ENCODE assay signal across 9 cellular contexts in the genomic region with DNA sequence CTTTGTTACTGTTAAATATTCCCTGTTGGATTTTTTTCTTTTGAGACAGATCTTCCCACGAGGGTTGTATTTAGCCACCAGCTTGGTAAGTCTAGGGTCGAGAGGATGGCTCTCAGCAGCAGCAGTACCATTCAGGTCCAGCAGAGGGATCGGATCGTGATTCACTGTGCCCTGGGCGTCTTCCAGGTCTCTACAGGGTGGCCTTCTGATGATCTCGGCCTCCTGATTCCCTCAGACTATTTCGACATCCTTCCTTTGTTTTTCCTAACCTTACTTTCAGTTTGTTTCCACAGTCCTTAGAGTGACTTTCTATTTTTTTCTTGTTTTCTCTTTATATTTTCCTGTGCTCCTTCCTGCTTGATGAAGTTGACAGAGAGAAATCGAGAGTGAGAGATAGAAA.
DNase-seq lines count a peak whose midpoint lies in the region; ATAC-seq and TF ChIP-seq lines count a peak whose summit lies in the region.
"Had no signal": no experiment of that assay in that cellular context is flagged by ENCODE, and none has a peak within 500 bp of the region (broad histone marks: within the 10 kb centered on the region; RNA-seq: fewer than 3 reads in every experiment).

No MANE protein-coding gene starts in this region.

- peaks cover 12% of the 10 kb centered on the region; the same call in 1 of the 2 replicates for H3K27me3 ChIP-seq in H9 (ENCODE audit: insufficient read depth, low read length)
- no peaks in the 10 kb centered on the region for H3K27me3 ChIP-seq in SJCRH30

- H3K23me2 ChIP-seq in H9 (ENCODE audit: insufficient read length, low read depth, low read length, poor library complexity, severe bottlenecking), result no peaks in the 10 kb centered on the region

- TF ChIP-seq CTCF in CD14-positive monocyte (IDR thresholded peaks at IDR 0.05), result peak; percentile 72
- TF ChIP-seq CTCF in H9 (conservative IDR thresholded peaks at IDR 0.05), result peak; percentile 51
- no peak for TF ChIP-seq CTCF in endothelial cell (IDR thresholded peaks at IDR 0.05; ENCODE audit: unreplicated experiment)

- H3K4me2 ChIP-seq in H9 (ENCODE audit: insufficient read depth, insufficient read length, low read length), result no peak overlapping the region

- no peak overlapping the region for H2BK20ac ChIP-seq in H9 (ENCODE audit: low read depth, low read length, poor library complexity, severe bottlenecking)

- intact Hi-C loops in CD14-positive monocyte (cut with micrococcal nuclease), result loop anchor here in 1 of 2 donors (2.0 kb wide), 1 partner anchor 17 kb away; no protein-coding TSS in a partner anchor

- H4K20me1 ChIP-seq in H9 (ENCODE audit: control insufficient read depth, insufficient read depth, insufficient read length), result no peaks in the 10 kb centered on the region

- H4K8ac ChIP-seq in H9 (replicated peaks; ENCODE audit: insufficient read length, low read depth, low read length), result no peak overlapping the region

- DNase-seq in CD14-positive monocyte (ENCODE audit: low spot score) (no peak), H9 (peak; percentile 39), SJCRH30 (peak; percentile 24 to 51), glomerular visceral epithelial cell (ENCODE audit: extremely low spot score) (peak; percentile 29), UCSD-AML1 (lab: John Stamatoyannopoulos, UW; ENCODE audit: unreplicated experiment) (no peak), endothelial cell (ENCODE audit: low spot score) (no peak)
- no peak for DNase-seq in activated CD8-positive, alpha-beta memory T cell treated with anti-CD3 and anti-CD28 coated beads, Interleukin-2, amount 10 ng/mL, durations not matched to agents 7 days and 5 days
- no peak for DNase-seq in activated T-cell treated with anti-CD3 and anti-CD28 coated beads, Interleukin-2, amount 50 U/mL, for 24 hours

- no peak overlapping the region for H3K56ac ChIP-seq in H9 (ENCODE audit: insufficient read length, low read depth, low read length)

- no peak overlapping the region for H3K9ac ChIP-seq in H9 (ENCODE audit: extremely low read depth, insufficient read length, low read length)

- CTCF ChIA-PET in activated CD8-positive, alpha-beta memory T cell treated with anti-CD3 and anti-CD28 coated beads, Interleukin-2, amount 10 ng/mL, durations not matched to agents 7 days and 5 days (lab: Charles Lee), result no interaction called here

- no peak overlapping the region for H4K5ac ChIP-seq in H9 (ENCODE audit: insufficient read length, low read depth, low read length)

- no peak overlapping the region for H3K14ac ChIP-seq in H9 (ENCODE audit: insufficient read depth, low read length)

- WGBS in H9 (ENCODE audit: extremely low coverage, insufficient read length, low lambda C conversion rate), result no CpG with 5 or more reads among the region's 8 CpGs

- H3K9me3 ChIP-seq in H9 (ENCODE audit: control insufficient read depth, low read depth, low read length) (peaks cover 38% of the 10 kb centered on the region), SJCRH30 (replicated peaks) (peaks cover 14% of the 10 kb centered on the region)

- H3K4me1 Mint-ChIP-seq in CD14-positive monocyte (peaks cover 30% of the 10 kb centered on the region), H9 (no peaks in the 10 kb centered on the region), endothelial cell (ENCODE audit: unreplicated experiment) (no peaks in the 10 kb centered on the region)
- H3K4me1 Mint-ChIP-seq in activated CD8-positive, alpha-beta memory T cell treated with anti-CD3 and anti-CD28 coated beads, Interleukin-2, amount 10 ng/mL, durations not matched to agents 7 days and 5 days, result no peaks in the 10 kb centered on the region
- no peaks in the 10 kb centered on the region for H3K4me1 Mint-ChIP-seq in activated T-cell treated with anti-CD3 and anti-CD28 coated beads, Interleukin-2, amount 50 U/mL, for 24 hours (ENCODE audit: low read depth)

- H3K9me3 Mint-ChIP-seq in CD14-positive monocyte (peaks cover 34 to 61% (median 44%) of the 10 kb centered on the region in 7 donors), H9 (peaks cover 98 to 99% of the 10 kb centered on the region in 2 experiments), endothelial cell (ENCODE audit: unreplicated experiment) (peaks cover 39% of the 10 kb centered on the region)
- peaks cover 53% of the 10 kb centered on the region for H3K9me3 Mint-ChIP-seq in activated CD8-positive, alpha-beta memory T cell treated with anti-CD3 and anti-CD28 coated beads, Interleukin-2, amount 10 ng/mL, durations not matched to agents 7 days and 5 days (ENCODE audit: low read depth)
- H3K9me3 Mint-ChIP-seq in activated T-cell treated with anti-CD3 and anti-CD28 coated beads, Interleukin-2, amount 50 U/mL, for 24 hours, result peaks cover 64% of the 10 kb centered on the region

- no peak overlapping the region for H4K91ac ChIP-seq in H9 (ENCODE audit: insufficient read length, low read depth, low read length)

- H2BK120ac ChIP-seq in H9 (ENCODE audit: low read depth, low read length, poor library complexity, severe bottlenecking), result no peak overlapping the region

- H3K27ac Mint-ChIP-seq in CD14-positive monocyte (peak overlapping the region in 2 of 7 donors; percentile 51 to 52), H9 (no peak overlapping the region), endothelial cell (ENCODE audit: unreplicated experiment) (no peak overlapping the region)
- no peak overlapping the region for H3K27ac Mint-ChIP-seq in activated CD8-positive, alpha-beta memory T cell treated with anti-CD3 and anti-CD28 coated beads, Interleukin-2, amount 10 ng/mL, durations not matched to agents 7 days and 5 days
- no peak overlapping the region for H3K27ac Mint-ChIP-seq in activated T-cell treated with anti-CD3 and anti-CD28 coated beads, Interleukin-2, amount 50 U/mL, for 24 hours
- H3K27ac Mint-ChIP-seq: activated naive CD8-positive, alpha-beta T cell had no signal

- H3K27ac ChIP-seq in H9 (ENCODE audit: insufficient read length, low read depth, low read length) (no peak overlapping the region), SJCRH30 (no peak overlapping the region)

- H3K23ac ChIP-seq in H9 (ENCODE audit: insufficient read length, low read depth, low read length), result no peak overlapping the region

- H3K79me2 ChIP-seq in H9 (ENCODE audit: insufficient read depth, low read length), result no peaks in the 10 kb centered on the region

- no peak overlapping the region for H3T11ph ChIP-seq in H9 (ENCODE audit: low read length)

- ATAC-seq in activated CD8-positive, alpha-beta memory T cell treated with anti-CD3 and anti-CD28 coated beads, Interleukin-2, amount 10 ng/mL, durations not matched to agents 7 days and 5 days, result no peak

- H3K4ac ChIP-seq in H9 (ENCODE audit: low read depth, low read length), result no peak overlapping the region

- H3K18ac ChIP-seq in H9 (ENCODE audit: insufficient read length, low read depth, low read length), result no peak overlapping the region

- H3K36me3 ChIP-seq in SJCRH30, result peaks cover 38% of the 10 kb centered on the region

- no peak overlapping the region for H2AK5ac ChIP-seq in H9 (ENCODE audit: insufficient read length, low read length)

- H3K36me3 Mint-ChIP-seq in CD14-positive monocyte (peaks cover 10 to 29% of the 10 kb centered on the region in 2 donors), H9 (ENCODE audit: insufficient read depth in 1 of 3, low read depth in 3 of 3) (peaks cover 78 to 98% (median 89%) of the 10 kb centered on the region in 3 experiments), endothelial cell (ENCODE audit: low read depth, unreplicated experiment) (peaks cover 64% of the 10 kb centered on the region)
- peaks cover 38% of the 10 kb centered on the region for H3K36me3 Mint-ChIP-seq in activated CD8-positive, alpha-beta memory T cell treated with anti-CD3 and anti-CD28 coated beads, Interleukin-2, amount 10 ng/mL, durations not matched to agents 7 days and 5 days
- peaks cover 90% of the 10 kb centered on the region for H3K36me3 Mint-ChIP-seq in activated T-cell treated with anti-CD3 and anti-CD28 coated beads, Interleukin-2, amount 50 U/mL, for 24 hours (ENCODE audit: low read depth)

- H2AFZ ChIP-seq in H9 (ENCODE audit: low read length), result no peak overlapping the region

- H2BK15ac ChIP-seq in H9 (ENCODE audit: low read depth, low read length), result no peak overlapping the region

- H2BK12ac ChIP-seq in H9 (ENCODE audit: insufficient read length, low read depth, low read length), result no peak overlapping the region

- no peak overlapping the region for H3K4me3 ChIP-seq in SJCRH30

- H3K79me1 ChIP-seq in H9 (ENCODE audit: insufficient read depth, low read depth, low read length, poor library complexity, severe bottlenecking), result no peaks in the 10 kb centered on the region

- H3K4me3 Mint-ChIP-seq in CD14-positive monocyte, result peak overlapping the region in 1 of 2 donors; percentile 47
- no peak overlapping the region for H3K4me3 Mint-ChIP-seq in H9
- no peak overlapping the region for H3K4me3 Mint-ChIP-seq in activated CD8-positive, alpha-beta memory T cell treated with anti-CD3 and anti-CD28 coated beads, Interleukin-2, amount 10 ng/mL, durations not matched to agents 7 days and 5 days
- no peak overlapping the region for H3K4me3 Mint-ChIP-seq in activated T-cell treated with anti-CD3 and anti-CD28 coated beads, Interleukin-2, amount 50 U/mL, for 24 hours
- no peak overlapping the region for H3K4me3 Mint-ChIP-seq in endothelial cell (ENCODE audit: unreplicated experiment)
- H3K4me3 Mint-ChIP-seq: activated naive CD8-positive, alpha-beta T cell had no signal

- H3K4me1 ChIP-seq in H9 (ENCODE audit: insufficient read depth, low read length) (no peaks in the 10 kb centered on the region), SJCRH30 (no peaks in the 10 kb centered on the region; the same call in 1 of the 2 replicates)

- H2BK5ac ChIP-seq in H9 (ENCODE audit: insufficient read length, low read length), result no peak overlapping the region

- peaks cover 0 to 2% (median 0%) of the 10 kb centered on the region in 3 donors for H3K27me3 Mint-ChIP-seq in CD14-positive monocyte (ENCODE audit: low read depth in 3 of 3)
- peaks cover 43% of the 10 kb centered on the region for H3K27me3 Mint-ChIP-seq in H9 (ENCODE audit: low read depth)
- no peaks in the 10 kb centered on the region for H3K27me3 Mint-ChIP-seq in activated CD8-positive, alpha-beta memory T cell treated with anti-CD3 and anti-CD28 coated beads, Interleukin-2, amount 10 ng/mL, durations not matched to agents 7 days and 5 days
- no peaks in the 10 kb centered on the region for H3K27me3 Mint-ChIP-seq in activated T-cell treated with anti-CD3 and anti-CD28 coated beads, Interleukin-2, amount 50 U/mL, for 24 hours
- peaks cover 4% of the 10 kb centered on the region for H3K27me3 Mint-ChIP-seq in endothelial cell (ENCODE audit: unreplicated experiment)
- H3K27me3 Mint-ChIP-seq: activated naive CD8-positive, alpha-beta T cell had no signal

Comparison
In these comparisons a context has a peak if more than half of its experiments do, and no peak if none do; other contexts are left out.
1. DNase-seq: peak in H9 (single experiment), SJCRH30 (2 of 2) and glomerular visceral epithelial cell (single experiment); none in CD14-positive monocyte (single experiment), activated CD8-positive, alpha-beta memory T cell treated with anti-CD3 and anti-CD28 coated beads, Interleukin-2, amount 10 ng/mL, durations not matched to agents 7 days and 5 days (single experiment), activated T-cell treated with anti-CD3 and anti-CD28 coated beads, Interleukin-2, amount 50 U/mL, for 24 hours (single experiment), UCSD-AML1 (single experiment) and endothelial cell (single experiment).